14 cellular contexts compared by ENCODE assay signal in genomic region chr6:75424610-75425548, GRCh38.
DNase-seq lines count a peak whose midpoint lies in the region; ATAC-seq, FAIRE-seq and TF ChIP-seq lines count a peak whose summit lies in the region.
"Had no signal": no experiment of that assay in that cellular context is flagged by ENCODE, and none has a peak within 500 bp of the region (broad histone marks: within the 10 kb centered on the region; RNA-seq: fewer than 3 reads in every experiment).

No MANE protein-coding gene starts in this region.

- H3K27me3 ChIP-seq in thyroid gland: no peaks in the 10 kb centered on the region
- H3K27me3 ChIP-seq: ovary, spleen had no signal

- H3K4me1 ChIP-seq in thyroid gland: no peaks in the 10 kb centered on the region
- H3K4me1 ChIP-seq: spleen had no signal

- 86 to 88% methylated on average over 4 of the region's 4 CpGs for WGBS in thyroid gland, 2 donors

- no peak for TF ChIP-seq POLR2A in thyroid gland (IDR thresholded peaks at IDR 0.05)

- no peaks in the 10 kb centered on the region for H3K9me3 ChIP-seq in SK-N-MC (ENCODE audit: low read depth, low read length)
- no peaks in the 10 kb centered on the region for H3K9me3 ChIP-seq in thyroid gland
- H3K9me3 ChIP-seq: ovary, spleen had no signal

- H3K9ac ChIP-seq in SK-N-MC (ENCODE audit: insufficient read length): no peak overlapping the region

- peak overlapping the region; percentile 1; the same call in 1 of the 2 replicates for H3K4me3 ChIP-seq in SK-N-MC
- H3K4me3 ChIP-seq in fibroblast of villous mesenchyme (ENCODE audit: low read depth, low read length): no peak overlapping the region
- H3K4me3 ChIP-seq in thyroid gland (replicated peaks in 1 of 3): no peak overlapping the region
- H3K4me3 ChIP-seq: ovary, spleen had no signal

- intact Hi-C loops in thyroid gland (cut with DNase I): no loop called here

- H3K36me3 ChIP-seq in SK-N-MC (ENCODE audit: insufficient read depth, low read length) (no peaks in the 10 kb centered on the region), thyroid gland (no peaks in the 10 kb centered on the region)
- H3K36me3 ChIP-seq: ovary, spleen had no signal

- H3K27ac ChIP-seq in SK-N-MC: peak overlapping the region; percentile 62
- no peak overlapping the region for H3K27ac ChIP-seq in thyroid gland
- H3K27ac ChIP-seq: ovary, spleen had no signal

- FAIRE-seq in GM19239 (lab: Jason Lieb, UNC): peak; percentile 54

- no peak for ATAC-seq in GM18498 (IDR thresholded peaks at IDR 0.05; ENCODE audit: unreplicated experiment)

- no peak for TF ChIP-seq CTCF in fibroblast of villous mesenchyme (IDR thresholded peaks at IDR 0.05; ENCODE audit: insufficient read depth, low read depth, low read length)
- TF ChIP-seq CTCF in thyroid gland (IDR thresholded peaks at IDR 0.05): no peak

- DNase-seq in A172 (ENCODE audit: low spot score): peak; percentile 25
- no peak for DNase-seq in GM19239 (ENCODE audit: insufficient read length, low spot score)
- DNase-seq in SK-N-MC (ENCODE audit: low read depth, low spot score): no peak
- DNase-seq in fibroblast of villous mesenchyme (ENCODE audit: low read depth): peak; percentile 25
- no peak for DNase-seq in SIG-M5 (lab: John Stamatoyannopoulos, UW)
- no peak for DNase-seq in thyroid gland
- DNase-seq in ecto neural progenitor cell (ENCODE audit: low spot score): no peak
- DNase-seq: activated CD4-positive, alpha-beta memory T cell treated with anti-CD3 and anti-CD28 coated beads, Interleukin-2, amount 10 ng/mL, durations not matched to agents 7 days and 5 days; DMS 273 treated with DMSO at 0.1 percent for 48 hours; effector memory CD4-positive, alpha-beta T cell; MV-4-11; ovary; spleen had no signal

Comparison
In these comparisons a context has a peak if more than half of its experiments do, and no peak if none do; other contexts are left out.
1. DNase-seq: peak in A172 (single experiment) and fibroblast of villous mesenchyme (single experiment); none in GM19239 (single experiment), SK-N-MC (single experiment), SIG-M5 (single experiment), thyroid gland (0 of 2) and ecto neural progenitor cell (single experiment).